Comparison of ENCODE assay signal across 23 cellular contexts in genomic region chr15:96561593-96561992, GRCh38.
"Had no signal": no experiment of that assay in that cellular context is flagged by ENCODE, and none has a peak within 500 bp of the region (broad histone marks: within the 10 kb centered on the region; RNA-seq: fewer than 3 reads in every experiment).

No MANE protein-coding gene starts in this region.

- H3K4me1 ChIP-seq: ascending aorta, SJSA1 had no signal

- H3K36me3 ChIP-seq: ascending aorta, SJSA1 had no signal

- H3K27me3 ChIP-seq: ascending aorta, SJSA1 had no signal

- H3K9me3 ChIP-seq: SJSA1, SK-N-SH had no signal

- H3K27ac ChIP-seq: ascending aorta, SJSA1 had no signal

- H3K4me2 ChIP-seq: SK-N-SH had no signal

- H3K9ac ChIP-seq: SK-N-SH had no signal

- ATAC-seq: activated CD8-positive, alpha-beta T cell treated with anti-CD3 and anti-CD28 coated beads, Interleukin-2, amount 10 ng/mL, durations not matched to agents 7 days and 5 days had no signal

- H3K4me3 ChIP-seq: ascending aorta, SJSA1 had no signal

- DNase-seq: activated CD4-positive, alpha-beta T cell treated with anti-CD3 and anti-CD28 coated beads, Interleukin-2, amount 10 ng/mL, durations not matched to agents 7 days and 5 days; activated CD4-positive, alpha-beta T cell treated with anti-CD3 and anti-CD28 coated beads, Interleukin-2, amount 50 U/mL, for 48 hours; activated CD8-positive, alpha-beta T cell treated with anti-CD3 and anti-CD28 coated beads, Interleukin-2, amount 10 ng/mL, durations not matched to agents 7 days and 5 days; activated gamma-delta T cell; activated naive CD4-positive, alpha-beta T cell treated with Interleukin-2 at 50 U/mL for 16 hours; activated naive CD8-positive, alpha-beta T cell treated with anti-CD3 and anti-CD28 coated beads, Interleukin-2, amount 10 ng/mL, durations not matched to agents 7 days and 5 days; activated T-cell treated with anti-CD3 and anti-CD28 coated beads, Interleukin-2, amount 50 U/mL, for 24 hours; amygdala; NCI-H1092 treated with DMSO at 0.1 percent for 48 hours; NCI-H1417; NCI-H146; NCI-H187; NCI-H2029 treated with DMSO at 0.1 percent for 48 hours; NCI-H2107; NCI-H2171; NCI-H510A; NCI-H526; NCI-H748 treated with DMSO at 0.1 percent for 48 hours; NK-92 treated with Interleukin-12 subunit alpha and Interleukin-12 subunit beta, amount 100 ng/mL, for 24 hours; Right ventricle myocardium superior; SK-N-SH had no signal
